Comparison of ENCODE assay signal across 9 cellular contexts in the genomic region with DNA sequence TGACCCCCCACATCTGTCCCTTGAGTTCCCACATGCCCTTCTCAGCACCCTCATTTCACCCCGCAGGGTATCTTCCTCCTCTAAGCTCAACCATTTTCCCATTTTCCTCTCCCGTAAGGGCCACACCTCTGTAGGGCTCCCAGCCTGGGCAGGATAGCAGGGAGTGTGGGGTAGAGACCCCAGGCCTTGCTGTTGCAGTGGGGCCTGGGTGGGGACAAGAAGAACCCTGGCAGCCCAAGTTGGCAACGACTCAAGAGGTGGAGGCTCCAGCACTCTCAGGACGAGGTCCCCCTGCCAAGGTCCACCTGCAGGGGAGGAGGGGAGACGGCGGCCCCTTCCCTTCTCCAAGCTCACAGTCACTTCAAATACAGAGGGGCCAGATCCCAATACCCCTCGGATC.
A peak's percentile ranks its signal among the peaks of the same experiment; 100 is the strongest.
DNase-seq lines count a peak whose midpoint lies in the region; ATAC-seq and TF ChIP-seq lines count a peak whose summit lies in the region.
"Had no signal": no experiment of that assay in that cellular context is flagged by ENCODE, and none has a peak within 500 bp of the region (broad histone marks: within the 10 kb centered on the region; RNA-seq: fewer than 3 reads in every experiment).

No MANE protein-coding gene starts in this region.

- peak overlapping the region; percentile 71 for H3K4me2 ChIP-seq in Loucy (ENCODE audit: low read depth, low read length, poor library complexity, severe bottlenecking)

- H3K9ac ChIP-seq in Loucy (ENCODE audit: low read depth, low read length, poor library complexity, severe bottlenecking) (no peak overlapping the region), duodenal mucosa (ENCODE audit: low read depth in 1 of 2, low read length in 2 of 2) (peak overlapping the region; percentile 66 to 69)

- H3K4me1 Mint-ChIP-seq in nephron progenitor cell, result peaks cover 73% of the 10 kb centered on the region

- H3K9me3 ChIP-seq in Loucy (ENCODE audit: insufficient read depth, low read depth, low read length) (no peaks in the 10 kb centered on the region), duodenal mucosa (ENCODE audit: control insufficient read depth in 1 of 2, low read length in 2 of 2) (no peaks in the 10 kb centered on the region)

- DNase-seq in AG04449 (ENCODE audit: low read depth, low spot score), result no peak
- no peak for DNase-seq in nephron progenitor cell
- DNase-seq in NAMALWA (ENCODE audit: low spot score), result no peak
- DNase-seq: left colon had no signal

- no peaks in the 10 kb centered on the region for H3F3A ChIP-seq in Loucy (ENCODE audit: low read depth)

- H3K4me3 ChIP-seq in AG04449 (ENCODE audit: low read depth, low read length) (peak overlapping the region; percentile 67), Loucy (ENCODE audit: low read length, poor library complexity, severe bottlenecking) (no peak overlapping the region), duodenal mucosa (ENCODE audit: low read depth in 1 of 2, low read length in 2 of 2) (peak overlapping the region; percentile 84 to 88)

- H3K27me3 ChIP-seq in Loucy (ENCODE audit: insufficient read depth, low read length, poor library complexity, severe bottlenecking) (no peaks in the 10 kb centered on the region), duodenal mucosa (ENCODE audit: control insufficient read depth in 1 of 2, insufficient read depth in 2 of 2, low read length in 2 of 2) (peaks cover 0 to 7% of the 10 kb centered on the region in 2 donors)

- CTCF ChIA-PET in AG04449 (lab: Yijun Ruan, JAX), result interaction anchor here (0.7 to 19.7 kb wide), 14 partner anchors 9 to 213 kb away, joined by 3 to 489 read pairs (median 12); a partner anchor contains a TSS

- POLR2A ChIA-PET in AG04449 (lab: Yijun Ruan, JAX), result interaction anchor here (0.8 to 30.0 kb wide), 3 partner anchors 17 to 81 kb away, joined by 3 to 2316 read pairs (median 4); a partner anchor contains a TSS

- H3K4me3 Mint-ChIP-seq in nephron progenitor cell, result peak overlapping the region; percentile 76

- no peaks in the 10 kb centered on the region for H4K20me1 ChIP-seq in Loucy (ENCODE audit: insufficient read depth, low read length, poor library complexity, severe bottlenecking)

- no peak for ATAC-seq in HG02840 (IDR thresholded peaks at IDR 0.05; ENCODE audit: low FRiP score, unreplicated experiment)
- no peak for ATAC-seq in GM19397 (IDR thresholded peaks at IDR 0.05; ENCODE audit: unreplicated experiment)
- ATAC-seq in HG03460 (IDR thresholded peaks at IDR 0.05; ENCODE audit: unreplicated experiment), result no peak

- no peak overlapping the region for H3K27ac ChIP-seq in duodenal mucosa (ENCODE audit: low read depth, low read length)

- no peaks in the 10 kb centered on the region for H3K36me3 Mint-ChIP-seq in nephron progenitor cell (ENCODE audit: low read depth)

- no peaks in the 10 kb centered on the region for H3K9me2 ChIP-seq in Loucy (replicated peaks; ENCODE audit: low read depth, low read length)

- TF ChIP-seq CTCF in AG04449 (IDR thresholded peaks at IDR 0.05; ENCODE audit: insufficient read depth, low read length, missing control alignments) (no peak), Loucy (conservative IDR thresholded peaks at IDR 0.05; ENCODE audit: low read length) (no peak), nephron progenitor cell (IDR thresholded peaks at IDR 0.05) (no peak)

- H3K36me3 ChIP-seq in Loucy (ENCODE audit: insufficient read depth, low read length), result no peaks in the 10 kb centered on the region
- H3K36me3 ChIP-seq in duodenal mucosa (ENCODE audit: control insufficient read depth in 1 of 2, insufficient read depth in 2 of 2, low read length in 2 of 2), result no peaks in the 10 kb centered on the region

- H3K27me3 Mint-ChIP-seq in nephron progenitor cell (ENCODE audit: low read depth, poor library complexity), result peaks cover 22% of the 10 kb centered on the region

- no peaks in the 10 kb centered on the region for H3K79me2 ChIP-seq in Loucy (ENCODE audit: insufficient read depth, low read length)

- H3K27ac Mint-ChIP-seq in nephron progenitor cell, result no peak overlapping the region

- H3K4me1 ChIP-seq in Loucy (ENCODE audit: insufficient read depth, low read length, poor library complexity, severe bottlenecking) (peaks cover 16% of the 10 kb centered on the region), duodenal mucosa (ENCODE audit: control insufficient read depth in 1 of 2, insufficient read depth in 2 of 2, low read length in 2 of 2) (peaks cover 22 to 24% of the 10 kb centered on the region in 2 donors)

- peak overlapping the region; percentile 83; the same call in 1 of the 2 replicates for H2AFZ ChIP-seq in Loucy (ENCODE audit: low read length)

- H3K9me3 Mint-ChIP-seq in nephron progenitor cell, result no peaks in the 10 kb centered on the region
